2 cellular contexts compared by ENCODE assay signal in the genomic region with DNA sequence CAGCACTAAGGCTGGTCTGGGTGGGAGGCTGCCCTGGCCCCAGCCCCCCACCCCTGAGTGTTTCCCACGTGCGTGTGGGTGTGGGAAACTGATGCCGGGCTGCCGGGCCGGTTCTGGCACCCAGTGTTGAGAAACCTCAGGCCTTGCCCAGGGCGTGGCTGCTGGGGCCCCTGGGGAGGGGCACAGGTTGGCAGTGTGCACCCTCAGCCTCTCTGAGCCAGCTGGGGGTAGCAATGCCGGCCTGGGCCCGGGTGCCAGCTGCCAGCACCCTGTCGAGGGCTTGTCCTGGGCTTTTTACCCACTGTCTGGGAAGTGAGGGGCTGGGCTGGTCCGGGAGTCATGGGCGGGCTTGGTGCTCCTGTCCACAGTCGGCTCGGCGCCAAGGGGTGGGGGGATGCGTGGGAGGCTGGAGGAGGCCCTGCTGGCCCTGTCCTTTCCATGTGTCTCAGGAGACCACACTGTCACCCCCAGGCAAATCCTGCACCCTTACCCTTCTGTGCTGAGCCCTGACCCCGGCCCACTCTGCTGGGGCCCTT.
TF ChIP-seq lines count a peak whose summit lies in the region.

No MANE protein-coding gene starts in this region.

TF ChIP-seq in HepG2, 621 proteins besides CTCF, POLR2A, EP300 and RAD21:
- TF ChIP-seq, protein P1, sequence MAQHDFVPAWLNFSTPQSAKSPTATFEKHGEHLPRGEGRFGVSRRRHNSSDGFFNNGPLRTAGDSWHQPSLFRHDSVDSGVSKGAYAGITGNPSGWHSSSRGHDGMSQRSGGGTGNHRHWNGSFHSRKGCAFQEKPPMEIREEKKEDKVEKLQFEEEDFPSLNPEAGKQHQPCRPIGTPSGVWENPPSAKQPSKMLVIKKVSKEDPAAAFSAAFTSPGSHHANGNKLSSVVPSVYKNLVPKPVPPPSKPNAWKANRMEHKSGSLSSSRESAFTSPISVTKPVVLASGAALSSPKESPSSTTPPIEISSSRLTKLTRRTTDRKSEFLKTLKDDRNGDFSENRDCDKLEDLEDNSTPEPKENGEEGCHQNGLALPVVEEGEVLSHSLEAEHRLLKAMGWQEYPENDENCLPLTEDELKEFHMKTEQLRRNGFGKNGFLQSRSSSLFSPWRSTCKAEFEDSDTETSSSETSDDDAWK (CRISPR knock-in tag; IDR thresholded peaks at IDR 0.05): no peak
- TF ChIP-seq, protein P2, sequence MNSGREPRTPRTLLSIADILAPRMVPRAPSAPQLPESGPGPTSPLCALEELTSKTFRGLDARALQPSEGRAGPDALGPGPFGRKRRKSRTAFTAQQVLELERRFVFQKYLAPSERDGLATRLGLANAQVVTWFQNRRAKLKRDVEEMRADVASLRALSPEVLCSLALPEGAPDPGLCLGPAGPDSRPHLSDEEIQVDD (CRISPR knock-in tag; IDR thresholded peaks at IDR 0.05; ENCODE audit: borderline replicate concordance): no peak
- TF ChIP-seq ISX (CRISPR knock-in tag; conservative IDR thresholded peaks at IDR 0.05): no peak
- TF ChIP-seq MAFK (conservative IDR thresholded peaks at IDR 0.05 in 1 of 2, IDR thresholded peaks at IDR 0.05 in 1 of 2; ENCODE audit: low read length in 2 of 2): no peak
- TF ChIP-seq, protein P3, sequence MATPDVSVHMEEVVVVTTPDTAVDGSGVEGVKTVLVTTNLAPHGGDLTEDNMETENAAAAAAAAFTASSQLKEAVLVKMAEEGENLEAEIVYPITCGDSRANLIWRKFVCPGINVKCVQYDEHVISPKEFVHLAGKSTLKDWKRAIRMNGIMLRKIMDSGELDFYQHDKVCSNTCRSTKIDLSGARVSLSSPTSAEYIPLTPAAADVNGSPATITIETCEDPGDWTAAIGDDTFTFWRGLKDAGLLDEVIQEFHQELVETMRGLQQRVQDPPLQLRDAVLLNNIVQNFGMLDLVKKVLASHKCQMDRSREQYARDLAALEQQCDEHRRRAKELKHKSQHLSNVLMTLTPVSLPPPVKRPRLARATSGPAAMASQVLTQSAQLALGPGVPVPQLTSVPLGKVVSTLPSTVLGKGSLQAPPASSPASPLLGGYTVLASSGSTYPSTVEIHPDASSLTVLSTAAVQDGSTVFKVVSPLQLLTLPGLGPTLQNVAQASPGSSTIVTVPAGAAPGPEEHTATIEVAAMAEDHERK (CRISPR knock-in tag; IDR thresholded peaks at IDR 0.05; ENCODE audit: low read depth): no peak
- TF ChIP-seq ZNF546 (CRISPR knock-in tag; conservative IDR thresholded peaks at IDR 0.05): no peak
- no peak for TF ChIP-seq PHF21A (CRISPR knock-in tag; IDR thresholded peaks at IDR 0.05)
- no peak for TF ChIP-seq ZNF230 (CRISPR knock-in tag; IDR thresholded peaks at IDR 0.05)
- TF ChIP-seq MAFF (IDR thresholded peaks at IDR 0.05; ENCODE audit: low read depth, low read length): no peak
- TF ChIP-seq ZNF841 (CRISPR knock-in tag; IDR thresholded peaks at IDR 0.05; ENCODE audit: borderline replicate concordance): no peak
- TF ChIP-seq, protein P4, sequence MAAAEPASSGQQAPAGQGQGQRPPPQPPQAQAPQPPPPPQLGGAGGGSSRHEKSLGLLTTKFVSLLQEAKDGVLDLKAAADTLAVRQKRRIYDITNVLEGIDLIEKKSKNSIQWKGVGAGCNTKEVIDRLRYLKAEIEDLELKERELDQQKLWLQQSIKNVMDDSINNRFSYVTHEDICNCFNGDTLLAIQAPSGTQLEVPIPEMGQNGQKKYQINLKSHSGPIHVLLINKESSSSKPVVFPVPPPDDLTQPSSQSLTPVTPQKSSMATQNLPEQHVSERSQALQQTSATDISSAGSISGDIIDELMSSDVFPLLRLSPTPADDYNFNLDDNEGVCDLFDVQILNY (CRISPR knock-in tag; conservative IDR thresholded peaks at IDR 0.05): no peak
TF ChIP-seq in HepG2: peak in this region for 0.

TF ChIP-seq in GM12891, 5 proteins besides CTCF, POLR2A, EP300 and RAD21:
- no peak for TF ChIP-seq POU2F2 (IDR thresholded peaks at IDR 0.05; ENCODE audit: low read depth, low read length)
- no peak for TF ChIP-seq PAX5 (IDR thresholded peaks at IDR 0.05; ENCODE audit: insufficient read depth, low read length, severe bottlenecking)
- no peak for TF ChIP-seq TAF1 (IDR thresholded peaks at IDR 0.05; ENCODE audit: low read depth, low read length)
- no peak for TF ChIP-seq SPI1 (IDR thresholded peaks at IDR 0.05; ENCODE audit: low read depth, low read length)
- no peak for TF ChIP-seq POLR2AphosphoS5 (IDR thresholded peaks at IDR 0.05; ENCODE audit: low read depth, low read length)
